In the genomic region with DNA sequence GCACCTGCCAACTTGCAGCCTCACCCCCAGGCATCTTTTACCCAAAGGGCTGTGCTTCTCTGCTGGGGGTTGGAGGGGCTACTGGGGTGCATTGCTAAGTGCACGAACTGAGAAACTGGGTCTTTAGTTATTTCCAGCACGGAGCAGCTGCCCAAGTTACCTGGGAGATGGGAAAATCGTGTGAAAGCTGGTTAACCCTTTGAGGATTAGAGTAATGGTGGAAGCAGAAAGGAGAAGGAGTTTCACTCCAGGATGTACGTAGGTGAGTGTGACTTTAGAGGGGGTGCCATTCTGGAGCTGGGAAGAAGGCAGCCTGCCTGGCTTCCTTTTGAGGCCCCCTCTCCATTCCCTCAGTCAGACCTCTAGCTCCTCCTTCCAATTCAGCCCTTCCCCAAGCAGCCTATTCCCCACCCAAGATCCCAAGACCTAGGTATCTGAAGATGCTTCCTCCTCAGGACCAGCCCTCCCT, we compare ENCODE assay signal across 9 cellular contexts. TPM values are rescaled to one million over a fixed set of nuclear protein-coding genes. Genes with fewer than 3 reads are reported as not detected.
DNase-seq lines count a peak whose midpoint lies in the region; ATAC-seq and TF ChIP-seq lines count a peak whose summit lies in the region.
"Had no signal": no experiment of that assay in that cellular context is flagged by ENCODE, and none has a peak within 500 bp of the region (broad histone marks: within the 10 kb centered on the region; RNA-seq: fewer than 3 reads in every experiment).

No MANE protein-coding gene starts in this region.

- H2AFZ ChIP-seq in neural progenitor cell (replicated peaks): peak overlapping the region; percentile 30

- H3K27me3 ChIP-seq in HUES64 (ENCODE audit: insufficient read depth, low read length): peaks cover 10% of the 10 kb centered on the region
- H3K27me3 ChIP-seq in endocrine pancreas (ENCODE audit: control insufficient read depth, insufficient read depth, low read length): no peaks in the 10 kb centered on the region
- H3K27me3 ChIP-seq in neural progenitor cell: no peaks in the 10 kb centered on the region

- H3F3A ChIP-seq in neural progenitor cell (ENCODE audit: low read depth): peaks cover 12% of the 10 kb centered on the region

- peak overlapping the region; percentile 95 for H3K4me3 Mint-ChIP-seq in neural progenitor cell

- 8% methylated on average over 4 of the region's 4 CpGs for WGBS in HUES64

- H3K9ac ChIP-seq in HUES64 (ENCODE audit: low read depth, low read length) (no peak overlapping the region), endocrine pancreas (ENCODE audit: control insufficient read depth, insufficient read depth, low read length) (no peak overlapping the region), neural progenitor cell (no peak overlapping the region)

- POLR2A ChIA-PET in AG04449 (lab: Yijun Ruan, JAX): interaction anchor here (0.6 kb wide), 2 partner anchors 10 to 133 kb away, joined by 3 read pairs; no protein-coding TSS in a partner anchor

- peaks cover 9% of the 10 kb centered on the region for H3K27me3 Mint-ChIP-seq in neural progenitor cell (ENCODE audit: insufficient read depth, low read depth)

- peaks cover 36% of the 10 kb centered on the region for H3K4me1 Mint-ChIP-seq in neural progenitor cell

- H3K27ac Mint-ChIP-seq in neural progenitor cell: peak overlapping the region; percentile 69

- no peaks in the 10 kb centered on the region for H3K9me3 Mint-ChIP-seq in neural progenitor cell

- H4K20me1 ChIP-seq in neural progenitor cell (ENCODE audit: low read depth): peaks cover 22% of the 10 kb centered on the region

- no peak for DNase-seq in AG04449 (ENCODE audit: low read depth, low spot score)
- no peak for DNase-seq in neural progenitor cell (ENCODE audit: low spot score)
- no peak for DNase-seq in NCI-H128 (lab: John Stamatoyannopoulos, UW; ENCODE audit: unreplicated experiment)
- no peak for DNase-seq in NCI-H2107 treated with DMSO at 0.1 percent for 48 hours (lab: John Stamatoyannopoulos, UW; ENCODE audit: unreplicated experiment)
- DNase-seq: NCI-H1930 had no signal

- CTCF ChIA-PET in AG04449 (lab: Yijun Ruan, JAX): interaction anchor here (1.1 to 15.5 kb wide), 6 partner anchors 8 to 35 kb away, joined by 3 to 601 read pairs (median 8); no protein-coding TSS in a partner anchor

- H3K9me3 ChIP-seq in HUES64 (ENCODE audit: insufficient read depth, low read depth, low read length): no peaks in the 10 kb centered on the region
- no peaks in the 10 kb centered on the region for H3K9me3 ChIP-seq in endocrine pancreas (ENCODE audit: control insufficient read depth, low read length)
- H3K9me3 ChIP-seq in neural progenitor cell (ENCODE audit: low read depth): no peaks in the 10 kb centered on the region

- peak overlapping the region; percentile 88 for H3K4me2 ChIP-seq in neural progenitor cell

- ATAC-seq in HG02763 (IDR thresholded peaks at IDR 0.05; ENCODE audit: unreplicated experiment): no peak
- no peak for ATAC-seq in GM18868 (IDR thresholded peaks at IDR 0.05; ENCODE audit: unreplicated experiment)

- H3K4me3 ChIP-seq in AG04449 (ENCODE audit: low read depth, low read length) (peak overlapping the region; percentile 80), HUES64 (ENCODE audit: low read length) (peak overlapping the region; percentile 90), endocrine pancreas (ENCODE audit: control insufficient read depth, insufficient read depth, low read length) (peak overlapping the region; percentile 19), neural progenitor cell (peak overlapping the region; percentile 96)

- peaks cover 38% of the 10 kb centered on the region for H3K79me2 ChIP-seq in neural progenitor cell (ENCODE audit: low read depth)

- H3K4me1 ChIP-seq in HUES64 (ENCODE audit: insufficient read depth, low read length) (peaks cover 14% of the 10 kb centered on the region), endocrine pancreas (ENCODE audit: control insufficient read depth, insufficient read depth, low read length) (no peaks in the 10 kb centered on the region), neural progenitor cell (peaks cover 13% of the 10 kb centered on the region)

- TF ChIP-seq CTCF in AG04449 (IDR thresholded peaks at IDR 0.05; ENCODE audit: insufficient read depth, low read length, missing control alignments): no peak
- TF ChIP-seq CTCF in neural progenitor cell (IDR thresholded peaks at IDR 0.05): no peak

- H3K27ac ChIP-seq in HUES64 (ENCODE audit: low read depth, low read length) (peak overlapping the region; percentile 61; the same call in 1 of the 2 replicates), neural progenitor cell (no peak overlapping the region)

- peaks cover 3% of the 10 kb centered on the region for H3K36me3 Mint-ChIP-seq in neural progenitor cell

- H3K36me3 ChIP-seq in HUES64 (ENCODE audit: insufficient read depth, low read length) (no peaks in the 10 kb centered on the region), endocrine pancreas (ENCODE audit: control insufficient read depth, insufficient read depth, low read length) (no peaks in the 10 kb centered on the region), neural progenitor cell (no peaks in the 10 kb centered on the region)

RNA-seq across cellular contexts. Expression of a gene that starts 1.0 kb away (rescaled TPM):
- polyA plus RNA-seq in HUES64 (2013, experiment 1 of 2): 12.7 TPM
- 20.4 TPM for polyA plus RNA-seq in HUES64 (2013, experiment 2 of 2)
- total RNA-seq in neural progenitor cell (ENCODE audit: low replicate concordance): 22.4 and 42.4 TPM in 2 replicates

RNA-seq across cellular contexts. Expression of a gene that starts 28.4 kb away (rescaled TPM):
- 16.3 TPM for polyA plus RNA-seq in HUES64 (2013, experiment 1 of 2)
- polyA plus RNA-seq in HUES64 (2013, experiment 2 of 2): 19.0 TPM
- 25.0 and 31.3 TPM in 2 replicates for total RNA-seq in neural progenitor cell (ENCODE audit: low replicate concordance)

Comparison
In these comparisons a context has a peak if more than half of its experiments do, and no peak if none do; other contexts are left out.
1. H3K4me3 ChIP-seq: peak in every context shown above with its lines; median percentile 96 in neural progenitor cell; 90 in HUES64; 80 in AG04449; 19 in endocrine pancreas.